In genomic region chr18:79529991-79530390, GRCh38 we compare ENCODE assay signal across 15 cellular contexts.
DNase-seq lines count a peak whose midpoint lies in the region; ATAC-seq and TF ChIP-seq lines count a peak whose summit lies in the region.
"Had no signal": no experiment of that assay in that cellular context is flagged by ENCODE, and none has a peak within 500 bp of the region (broad histone marks: within the 10 kb centered on the region; RNA-seq: fewer than 3 reads in every experiment).

No MANE protein-coding gene starts in this region.

- peaks cover 27% of the 10 kb centered on the region for H3K36me3 Mint-ChIP-seq in activated CD4-positive, alpha-beta T cell treated with anti-CD3 and anti-CD28 coated beads, Interleukin-2, amount 10 ng/mL, durations not matched to agents 24 days and 14 days (ENCODE audit: low read depth)
- H3K36me3 Mint-ChIP-seq in CD14-positive monocyte (peaks cover 28 to 29% of the 10 kb centered on the region in 2 donors), glutamatergic neuron (ENCODE audit: unreplicated experiment) (peaks cover 4% of the 10 kb centered on the region)

- peaks cover 3% of the 10 kb centered on the region for H3K27me3 Mint-ChIP-seq in activated CD4-positive, alpha-beta T cell treated with anti-CD3 and anti-CD28 coated beads, Interleukin-2, amount 10 ng/mL, durations not matched to agents 24 days and 14 days
- H3K27me3 Mint-ChIP-seq in CD14-positive monocyte (ENCODE audit: low read depth in 3 of 3) (peaks cover 5 to 8% (median 7%) of the 10 kb centered on the region in 3 donors), glutamatergic neuron (ENCODE audit: unreplicated experiment) (peaks cover 4% of the 10 kb centered on the region)
- H3K27me3 Mint-ChIP-seq: IgD-negative memory B cell had no signal

- intact Hi-C loops in activated CD4-positive, alpha-beta T cell treated with anti-CD3 and anti-CD28 coated beads, Interleukin-2, amount 10 ng/mL, durations not matched to agents 24 days and 14 days (cut with micrococcal nuclease): loop anchor here (1.0 kb wide), 1 partner anchor 114 kb away; no protein-coding TSS in a partner anchor
- intact Hi-C loops in CD14-positive monocyte (cut with micrococcal nuclease) (loop anchor here (2.0 to 10.0 kb wide), 3 partner anchors 115 to 151 kb away; no protein-coding TSS in a partner anchor), sciatic nerve (cut with DNase I) (loop anchor here (5.0 kb wide), 2 partner anchors 133 to 148 kb away; partner anchors contain the start of gene NFATC1)

- H3K4me3 ChIP-seq in SJCRH30: no peak overlapping the region

- no peaks in the 10 kb centered on the region for H3K36me3 ChIP-seq in SJCRH30

- no peaks in the 10 kb centered on the region for H3K9me3 Mint-ChIP-seq in activated CD4-positive, alpha-beta T cell treated with anti-CD3 and anti-CD28 coated beads, Interleukin-2, amount 10 ng/mL, durations not matched to agents 24 days and 14 days
- H3K9me3 Mint-ChIP-seq in CD14-positive monocyte (peaks cover 0 to 5% (median 0%) of the 10 kb centered on the region in 7 donors), glutamatergic neuron (ENCODE audit: unreplicated experiment) (peaks cover 2% of the 10 kb centered on the region)
- H3K9me3 Mint-ChIP-seq: IgD-negative memory B cell had no signal

- H3K9me3 ChIP-seq in SJCRH30 (replicated peaks): no peaks in the 10 kb centered on the region

- no peaks in the 10 kb centered on the region for H3K27me3 ChIP-seq in SJCRH30

- no peak for TF ChIP-seq CTCF in CD14-positive monocyte (IDR thresholded peaks at IDR 0.05)
- no peak for TF ChIP-seq CTCF in glutamatergic neuron (IDR thresholded peaks at IDR 0.05; ENCODE audit: partially characterized antibody, unreplicated experiment)
- no peak for TF ChIP-seq CTCF in GM13976 (IDR thresholded peaks at IDR 0.05; ENCODE audit: borderline replicate concordance, control extremely low read depth, extremely low read depth, insufficient read depth, missing control alignments)

- H3K27ac ChIP-seq in SJCRH30: no peak overlapping the region

- peak overlapping the region; percentile 5 for H3K27ac Mint-ChIP-seq in activated CD4-positive, alpha-beta T cell treated with anti-CD3 and anti-CD28 coated beads, Interleukin-2, amount 10 ng/mL, durations not matched to agents 24 days and 14 days
- H3K27ac Mint-ChIP-seq in CD14-positive monocyte (no peak overlapping the region), glutamatergic neuron (ENCODE audit: unreplicated experiment) (no peak overlapping the region)

- in situ Hi-C loops in GM13976 (cut with MboI; ENCODE audit: low sequenced_read_pairs, unreplicated experiment): loop anchor here (10.0 kb wide), 2 partner anchors 115 to 155 kb away; no protein-coding TSS in a partner anchor

- ATAC-seq in sciatic nerve: no peak

- no peak overlapping the region for H3K4me3 Mint-ChIP-seq in activated CD4-positive, alpha-beta T cell treated with anti-CD3 and anti-CD28 coated beads, Interleukin-2, amount 10 ng/mL, durations not matched to agents 24 days and 14 days
- H3K4me3 Mint-ChIP-seq in CD14-positive monocyte (no peak overlapping the region), glutamatergic neuron (ENCODE audit: unreplicated experiment) (no peak overlapping the region)
- H3K4me3 Mint-ChIP-seq: IgD-negative memory B cell had no signal

- no peak for DNase-seq in activated CD4-positive, alpha-beta T cell treated with anti-CD3 and anti-CD28 coated beads, Interleukin-2, amount 10 ng/mL, durations not matched to agents 24 days and 14 days
- no peak for DNase-seq in activated CD4-positive, alpha-beta T cell treated with anti-CD3 and anti-CD28 coated beads, Interleukin-2, amount 50 U/mL, for 48 hours
- DNase-seq in CD14-positive monocyte (ENCODE audit: low spot score): peak; percentile 30
- peak; percentile 6 for DNase-seq in glutamatergic neuron
- peak; percentile 58 for DNase-seq in sciatic nerve (ENCODE audit: low spot score)
- DNase-seq in GM13976 (ENCODE audit: low spot score): no peak
- no peak for DNase-seq in SJCRH30
- DNase-seq in NCI-H510A (lab: John Stamatoyannopoulos, UW): no peak
- DNase-seq: C1 segment of cervical spinal cord, DMS53, H7, NCI-H1417, NCI-H1930, NCI-H510A treated with DMSO at 0.1 percent for 48 hours had no signal

- no peaks in the 10 kb centered on the region for H3K4me1 ChIP-seq in SJCRH30

- H3K4me1 Mint-ChIP-seq in activated CD4-positive, alpha-beta T cell treated with anti-CD3 and anti-CD28 coated beads, Interleukin-2, amount 10 ng/mL, durations not matched to agents 24 days and 14 days: peaks cover 9% of the 10 kb centered on the region
- H3K4me1 Mint-ChIP-seq in CD14-positive monocyte (peaks cover 1% of the 10 kb centered on the region), glutamatergic neuron (ENCODE audit: low read depth, unreplicated experiment) (peaks cover 3% of the 10 kb centered on the region)

Comparison
In these comparisons a context has a peak if more than half of its experiments do, and no peak if none do; other contexts are left out.
1. DNase-seq: peak in CD14-positive monocyte (single experiment), glutamatergic neuron (single experiment) and sciatic nerve (single experiment); none in activated CD4-positive, alpha-beta T cell treated with anti-CD3 and anti-CD28 coated beads, Interleukin-2, amount 10 ng/mL, durations not matched to agents 24 days and 14 days (single experiment), activated CD4-positive, alpha-beta T cell treated with anti-CD3 and anti-CD28 coated beads, Interleukin-2, amount 50 U/mL, for 48 hours (0 of 2), GM13976 (single experiment), SJCRH30 (0 of 2) and NCI-H510A (single experiment).